Comparison of ENCODE assay signal across 2 cellular contexts in the genomic region with DNA sequence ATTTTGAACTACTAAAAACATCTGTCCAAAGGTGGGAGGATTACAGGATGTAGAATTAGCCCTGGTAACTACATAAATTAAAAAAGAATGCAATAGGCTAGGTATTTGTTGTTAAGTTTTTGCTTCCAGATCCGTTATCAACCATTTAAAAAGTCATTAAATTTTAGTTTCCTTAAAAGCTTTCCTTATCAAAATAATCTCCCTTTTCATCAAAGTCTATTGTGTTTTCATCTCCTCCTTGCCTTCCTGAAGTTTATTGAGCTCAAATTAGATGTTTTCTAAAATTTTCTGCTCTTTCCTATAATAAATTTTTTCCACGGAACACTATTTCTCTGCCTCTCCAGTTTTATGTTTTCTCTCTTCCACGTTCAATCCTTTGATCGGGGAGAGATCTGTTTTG.
TF ChIP-seq lines count a peak whose summit lies in the region.

No MANE protein-coding gene starts in this region.

TF ChIP-seq in HEK293, 187 proteins besides CTCF, POLR2A, EP300 and RAD21 (continued from another document):
- TF ChIP-seq, protein P1, sequence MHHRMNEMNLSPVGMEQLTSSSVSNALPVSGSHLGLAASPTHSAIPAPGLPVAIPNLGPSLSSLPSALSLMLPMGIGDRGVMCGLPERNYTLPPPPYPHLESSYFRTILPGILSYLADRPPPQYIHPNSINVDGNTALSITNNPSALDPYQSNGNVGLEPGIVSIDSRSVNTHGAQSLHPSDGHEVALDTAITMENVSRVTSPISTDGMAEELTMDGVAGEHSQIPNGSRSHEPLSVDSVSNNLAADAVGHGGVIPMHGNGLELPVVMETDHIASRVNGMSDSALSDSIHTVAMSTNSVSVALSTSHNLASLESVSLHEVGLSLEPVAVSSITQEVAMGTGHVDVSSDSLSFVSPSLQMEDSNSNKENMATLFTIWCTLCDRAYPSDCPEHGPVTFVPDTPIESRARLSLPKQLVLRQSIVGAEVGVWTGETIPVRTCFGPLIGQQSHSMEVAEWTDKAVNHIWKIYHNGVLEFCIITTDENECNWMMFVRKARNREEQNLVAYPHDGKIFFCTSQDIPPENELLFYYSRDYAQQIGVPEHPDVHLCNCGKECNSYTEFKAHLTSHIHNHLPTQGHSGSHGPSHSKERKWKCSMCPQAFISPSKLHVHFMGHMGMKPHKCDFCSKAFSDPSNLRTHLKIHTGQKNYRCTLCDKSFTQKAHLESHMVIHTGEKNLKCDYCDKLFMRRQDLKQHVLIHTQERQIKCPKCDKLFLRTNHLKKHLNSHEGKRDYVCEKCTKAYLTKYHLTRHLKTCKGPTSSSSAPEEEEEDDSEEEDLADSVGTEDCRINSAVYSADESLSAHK (tag by site-specific recombination; IDR thresholded peaks at IDR 0.05), result no peak
- TF ChIP-seq ZNF670 (tag by site-specific recombination; IDR thresholded peaks at IDR 0.05; ENCODE audit: low read depth) (no peak), ZNF785 (tag by site-specific recombination; IDR thresholded peaks at IDR 0.05) (no peak), ZNF843 (tag by site-specific recombination; IDR thresholded peaks at IDR 0.05) (0 out of 2 replicates have a peak, but pooled peaks have one; percentile 12), ZNF830 (tag by site-specific recombination; IDR thresholded peaks at IDR 0.05; ENCODE audit: low read depth) (no peak), TCF7L2 (IDR thresholded peaks at IDR 0.05; ENCODE audit: borderline replicate concordance, low read depth, low read length) (no peak), ZNF426 (tag by site-specific recombination; IDR thresholded peaks at IDR 0.05) (no peak), ZFHX2 (tag by site-specific recombination; conservative IDR thresholded peaks at IDR 0.05) (no peak), SALL2 (tag by site-specific recombination; IDR thresholded peaks at IDR 0.05; ENCODE audit: borderline replicate concordance) (no peak), ZNF558 (tag by site-specific recombination; IDR thresholded peaks at IDR 0.05) (no peak)
- TF ChIP-seq, protein P2, sequence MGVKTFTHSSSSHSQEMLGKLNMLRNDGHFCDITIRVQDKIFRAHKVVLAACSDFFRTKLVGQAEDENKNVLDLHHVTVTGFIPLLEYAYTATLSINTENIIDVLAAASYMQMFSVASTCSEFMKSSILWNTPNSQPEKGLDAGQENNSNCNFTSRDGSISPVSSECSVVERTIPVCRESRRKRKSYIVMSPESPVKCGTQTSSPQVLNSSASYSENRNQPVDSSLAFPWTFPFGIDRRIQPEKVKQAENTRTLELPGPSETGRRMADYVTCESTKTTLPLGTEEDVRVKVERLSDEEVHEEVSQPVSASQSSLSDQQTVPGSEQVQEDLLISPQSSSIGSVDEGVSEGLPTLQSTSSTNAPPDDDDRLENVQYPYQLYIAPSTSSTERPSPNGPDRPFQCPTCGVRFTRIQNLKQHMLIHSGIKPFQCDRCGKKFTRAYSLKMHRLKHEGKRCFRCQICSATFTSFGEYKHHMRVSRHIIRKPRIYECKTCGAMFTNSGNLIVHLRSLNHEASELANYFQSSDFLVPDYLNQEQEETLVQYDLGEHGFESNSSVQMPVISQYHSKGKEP (tag by site-specific recombination; IDR thresholded peaks at IDR 0.05), result no peak
- TF ChIP-seq, protein P3, sequence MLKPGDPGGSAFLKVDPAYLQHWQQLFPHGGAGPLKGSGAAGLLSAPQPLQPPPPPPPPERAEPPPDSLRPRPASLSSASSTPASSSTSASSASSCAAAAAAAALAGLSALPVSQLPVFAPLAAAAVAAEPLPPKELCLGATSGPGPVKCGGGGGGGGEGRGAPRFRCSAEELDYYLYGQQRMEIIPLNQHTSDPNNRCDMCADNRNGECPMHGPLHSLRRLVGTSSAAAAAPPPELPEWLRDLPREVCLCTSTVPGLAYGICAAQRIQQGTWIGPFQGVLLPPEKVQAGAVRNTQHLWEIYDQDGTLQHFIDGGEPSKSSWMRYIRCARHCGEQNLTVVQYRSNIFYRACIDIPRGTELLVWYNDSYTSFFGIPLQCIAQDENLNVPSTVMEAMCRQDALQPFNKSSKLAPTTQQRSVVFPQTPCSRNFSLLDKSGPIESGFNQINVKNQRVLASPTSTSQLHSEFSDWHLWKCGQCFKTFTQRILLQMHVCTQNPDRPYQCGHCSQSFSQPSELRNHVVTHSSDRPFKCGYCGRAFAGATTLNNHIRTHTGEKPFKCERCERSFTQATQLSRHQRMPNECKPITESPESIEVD (tag by site-specific recombination; IDR thresholded peaks at IDR 0.05), result peak; percentile 57
- TF ChIP-seq, protein P4, sequence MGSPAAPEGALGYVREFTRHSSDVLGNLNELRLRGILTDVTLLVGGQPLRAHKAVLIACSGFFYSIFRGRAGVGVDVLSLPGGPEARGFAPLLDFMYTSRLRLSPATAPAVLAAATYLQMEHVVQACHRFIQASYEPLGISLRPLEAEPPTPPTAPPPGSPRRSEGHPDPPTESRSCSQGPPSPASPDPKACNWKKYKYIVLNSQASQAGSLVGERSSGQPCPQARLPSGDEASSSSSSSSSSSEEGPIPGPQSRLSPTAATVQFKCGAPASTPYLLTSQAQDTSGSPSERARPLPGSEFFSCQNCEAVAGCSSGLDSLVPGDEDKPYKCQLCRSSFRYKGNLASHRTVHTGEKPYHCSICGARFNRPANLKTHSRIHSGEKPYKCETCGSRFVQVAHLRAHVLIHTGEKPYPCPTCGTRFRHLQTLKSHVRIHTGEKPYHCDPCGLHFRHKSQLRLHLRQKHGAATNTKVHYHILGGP (tag by site-specific recombination; IDR thresholded peaks at IDR 0.05), result 0 out of 2 replicates have a peak, but pooled peaks have one; percentile 8

TF ChIP-seq in IMR-90, 13 proteins besides CTCF, POLR2A, EP300 and RAD21 (continued from another document):
- TF ChIP-seq, protein P5, sequence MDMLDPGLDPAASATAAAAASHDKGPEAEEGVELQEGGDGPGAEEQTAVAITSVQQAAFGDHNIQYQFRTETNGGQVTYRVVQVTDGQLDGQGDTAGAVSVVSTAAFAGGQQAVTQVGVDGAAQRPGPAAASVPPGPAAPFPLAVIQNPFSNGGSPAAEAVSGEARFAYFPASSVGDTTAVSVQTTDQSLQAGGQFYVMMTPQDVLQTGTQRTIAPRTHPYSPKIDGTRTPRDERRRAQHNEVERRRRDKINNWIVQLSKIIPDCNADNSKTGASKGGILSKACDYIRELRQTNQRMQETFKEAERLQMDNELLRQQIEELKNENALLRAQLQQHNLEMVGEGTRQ (IDR thresholded peaks at IDR 0.05; ENCODE audit: low read depth, low read length), result no peak
- TF ChIP-seq NFE2L2 (IDR thresholded peaks at IDR 0.05; ENCODE audit: low read depth, low read length), result no peak
- TF ChIP-seq CHD1 (IDR thresholded peaks at IDR 0.05; ENCODE audit: low read depth, low read length), result no peak
- no peak for TF ChIP-seq SMC3 (IDR thresholded peaks at IDR 0.05; ENCODE audit: low read depth, low read length)
- TF ChIP-seq BHLHE40 (IDR thresholded peaks at IDR 0.05; ENCODE audit: low read depth, low read length), result no peak
- no peak for TF ChIP-seq MXI1 (IDR thresholded peaks at IDR 0.05; ENCODE audit: borderline replicate concordance, low read depth, low read length)
- no peak for TF ChIP-seq MAZ (IDR thresholded peaks at IDR 0.05; ENCODE audit: borderline replicate concordance, low read depth, low read length)
- no peak for TF ChIP-seq RFX5 (IDR thresholded peaks at IDR 0.05; ENCODE audit: low read depth, low read length)
